8 cellular contexts compared by ENCODE assay signal in genomic region chr14:77140937-77141591, GRCh38. TPM values are rescaled to one million over a fixed set of nuclear protein-coding genes. Genes with fewer than 3 reads are reported as not detected.
DNase-seq lines count a peak whose midpoint lies in the region; ATAC-seq and TF ChIP-seq lines count a peak whose summit lies in the region.

No MANE protein-coding gene starts in this region.

- intact Hi-C loops in prostate gland (cut with DNase I), result no loop called here

- peaks cover 27% of the 10 kb centered on the region for H3K9me3 Mint-ChIP-seq in glutamatergic neuron (ENCODE audit: unreplicated experiment)

- H3K27ac Mint-ChIP-seq in glutamatergic neuron (ENCODE audit: unreplicated experiment), result no peak overlapping the region

- H3K9me2 ChIP-seq in SK-N-SH, result no peaks in the 10 kb centered on the region

- ATAC-seq in GM18907 (IDR thresholded peaks at IDR 0.05; ENCODE audit: unreplicated experiment), result no peak
- no peak for ATAC-seq in GM19452 (IDR thresholded peaks at IDR 0.05; ENCODE audit: unreplicated experiment)

- peaks cover 44% of the 10 kb centered on the region for H3K27me3 ChIP-seq in SK-N-SH (ENCODE audit: insufficient read depth)
- peaks cover 22% of the 10 kb centered on the region for H3K27me3 ChIP-seq in prostate gland (replicated peaks; ENCODE audit: insufficient read depth)
- H3K27me3 ChIP-seq in effector memory CD4-positive, alpha-beta T cell (replicated peaks; ENCODE audit: control insufficient read depth, insufficient read depth, low read length, poor library complexity, severe bottlenecking), result peaks cover 35% of the 10 kb centered on the region

- TF ChIP-seq CTCF in SK-N-SH (IDR thresholded peaks at IDR 0.05) (peak; percentile 37; the same call in 1 of the 2 replicates), glutamatergic neuron (IDR thresholded peaks at IDR 0.05; ENCODE audit: partially characterized antibody, unreplicated experiment) (peak; percentile 94), prostate gland (IDR thresholded peaks at IDR 0.05) (no peak)

- H3K4me1 Mint-ChIP-seq in glutamatergic neuron (ENCODE audit: low read depth, unreplicated experiment), result peaks cover 42% of the 10 kb centered on the region

- H3K9me3 ChIP-seq in SK-N-SH, result no peaks in the 10 kb centered on the region
- no peaks in the 10 kb centered on the region for H3K9me3 ChIP-seq in prostate gland
- no peaks in the 10 kb centered on the region for H3K9me3 ChIP-seq in effector memory CD4-positive, alpha-beta T cell (ENCODE audit: control insufficient read depth, low read length)

- H3K4me1 ChIP-seq in SK-N-SH (ENCODE audit: control insufficient read depth in 1 of 2, insufficient read depth in 2 of 2, low read depth in 1 of 2, low read length in 1 of 2) (peaks cover 0 to 29% of the 10 kb centered on the region in 2 experiments; a peak in 3 of 4 replicates), prostate gland (replicated peaks) (peaks cover 7% of the 10 kb centered on the region)
- H3K4me1 ChIP-seq in effector memory CD4-positive, alpha-beta T cell (ENCODE audit: control insufficient read depth, insufficient read depth, low read length, poor library complexity, severe bottlenecking), result peaks cover 25% of the 10 kb centered on the region

- H3K4me2 ChIP-seq in SK-N-SH, result peak overlapping the region; percentile 95

- H3K27ac ChIP-seq in SK-N-SH (ENCODE audit: low read depth in 2 of 2, low read length in 1 of 2) (peak overlapping the region in 1 of 2 experiments; percentile 43; a peak in 1 of 4 replicates), prostate gland (no peak overlapping the region)
- no peak overlapping the region for H3K27ac ChIP-seq in effector memory CD4-positive, alpha-beta T cell (ENCODE audit: insufficient read depth, low read length, poor library complexity, severe bottlenecking)

- peak; percentile 21; the same call in 1 of the 2 replicates for TF ChIP-seq RAD21 in SK-N-SH (IDR thresholded peaks at IDR 0.05; ENCODE audit: low read length)

- H4K20me1 ChIP-seq in SK-N-SH (ENCODE audit: insufficient read depth), result no peaks in the 10 kb centered on the region

- H3K4me3 Mint-ChIP-seq in glutamatergic neuron (ENCODE audit: unreplicated experiment), result peak overlapping the region; percentile 97

- H3K36me3 ChIP-seq in SK-N-SH (replicated peaks in 1 of 2; ENCODE audit: control insufficient read depth in 1 of 2, insufficient read depth in 2 of 2, low read length in 1 of 2), result no peaks in the 10 kb centered on the region
- no peaks in the 10 kb centered on the region for H3K36me3 ChIP-seq in prostate gland
- H3K36me3 ChIP-seq in effector memory CD4-positive, alpha-beta T cell (ENCODE audit: control insufficient read depth, insufficient read depth, low read length), result no peaks in the 10 kb centered on the region

- no peaks in the 10 kb centered on the region for H3K36me3 Mint-ChIP-seq in glutamatergic neuron (ENCODE audit: unreplicated experiment)

- H2AFZ ChIP-seq in SK-N-SH (ENCODE audit: low read depth), result no peak overlapping the region

- H3K9ac ChIP-seq in SK-N-SH, result no peak overlapping the region

- H3F3A ChIP-seq in SK-N-SH (replicated peaks; ENCODE audit: insufficient read depth), result no peaks in the 10 kb centered on the region

- TF ChIP-seq EP300 in SK-N-SH (IDR thresholded peaks at IDR 0.05; ENCODE audit: borderline replicate concordance in 1 of 2, low read depth in 1 of 2, low read length in 1 of 2), result no peak

- CTCF ChIA-PET in SK-N-SH (lab: Yijun Ruan, JAX), result interaction anchor here (0.6 to 11.6 kb wide), 28 partner anchors 8 to 179 kb away, joined by 3 to 129 read pairs (median 4); partner anchors contain the start of genes GSTZ1 and POMT2

- no peaks in the 10 kb centered on the region for H3K79me2 ChIP-seq in SK-N-SH (ENCODE audit: insufficient read depth)

- WGBS in SK-N-SH (ENCODE audit: low lambda C conversion rate), result 2% methylated on average over 24 of the region's 73 CpGs
- 2% methylated on average over 67 of the region's 73 CpGs for WGBS in prostate gland

- H3K27me3 Mint-ChIP-seq in glutamatergic neuron (ENCODE audit: unreplicated experiment), result peaks cover 24% of the 10 kb centered on the region

- POLR2A ChIA-PET in SK-N-SH (lab: Yijun Ruan, JAX), result no interaction called here

- DNase-seq in stimulated activated CD4-positive, alpha-beta T cell treated with anti-CD3 and anti-CD28 coated beads, Interleukin-15, amount 100 ng/mL, for 24 hours, result peak; percentile 45
- no peak for DNase-seq in stimulated activated CD4-positive, alpha-beta T cell treated with anti-CD3 and anti-CD28 coated beads, Interleukin-2, amount 100 ng/mL, for 48 hours
- DNase-seq in SK-N-SH (peak; percentile 94), glutamatergic neuron (peak; percentile 89), prostate gland (ENCODE audit: low spot score) (no peak)
- no peak for DNase-seq in effector memory CD4-positive, alpha-beta T cell

- TF ChIP-seq POLR2A in prostate gland (IDR thresholded peaks at IDR 0.05), result no peak

- peak overlapping the region; percentile 50 to 62 for H3K4me3 ChIP-seq in SK-N-SH (ENCODE audit: low read depth in 2 of 2, low read length in 1 of 2)
- H3K4me3 ChIP-seq in prostate gland, result peak overlapping the region; percentile 20 to 30
- no peak overlapping the region for H3K4me3 ChIP-seq in effector memory CD4-positive, alpha-beta T cell (ENCODE audit: insufficient read depth, low read depth, low read length, poor library complexity, severe bottlenecking)

TF ChIP-seq in SK-N-SH, 30 proteins besides CTCF, POLR2A, EP300 and RAD21:
- TF ChIP-seq EZH2phosphoT487 (IDR thresholded peaks at IDR 0.05; ENCODE audit: borderline replicate concordance, low read depth), result no peak
- 0 out of 2 replicates have a peak, but pooled peaks have one; percentile 9 for TF ChIP-seq REST (IDR thresholded peaks at IDR 0.05; ENCODE audit: low read depth, low read length)

RNA-seq across cellular contexts. Expression of gene ZDHHC22, which starts 0.5 kb away (rescaled TPM):
- 0.03 TPM in 1 of 2 replicates, not detected in the other for polyA plus RNA-seq in SK-N-SH (2012; rRNA removed)
- polyA plus RNA-seq in SK-N-SH (2012; cell fraction: cytosol; rRNA removed), result 0.05 and 0.07 TPM in 2 replicates
- polyA plus RNA-seq in SK-N-SH (2012; cell fraction: nucleus; rRNA removed), result not detected in 2 replicates
- total RNA-seq in glutamatergic neuron (ENCODE audit: unreplicated experiment) (77.3 TPM), prostate gland (under 1 TPM in 1 of 2 donors, not detected in 1; 0.11 TPM)

RNA-seq across cellular contexts. Expression of gene TMEM63C, which starts 40.5 kb away (rescaled TPM):
- polyA plus RNA-seq in SK-N-SH (2012; rRNA removed), result 0.25 and 0.52 TPM in 2 replicates
- 0.31 and 0.37 TPM in 2 replicates for polyA plus RNA-seq in SK-N-SH (2012; cell fraction: cytosol; rRNA removed)
- 0.40 and 0.77 TPM in 2 replicates for polyA plus RNA-seq in SK-N-SH (2012; cell fraction: nucleus; rRNA removed)
- total RNA-seq in glutamatergic neuron (ENCODE audit: unreplicated experiment) (39.9 TPM), prostate gland (1 to 10 TPM; 2.0 to 7.8 TPM)

RNA-seq across cellular contexts. Expression of gene CIPC, which starts 43.0 kb away (rescaled TPM):
- polyA plus RNA-seq in SK-N-SH (2012; rRNA removed), result 6.5 and 9.6 TPM in 2 replicates
- 8.0 and 8.5 TPM in 2 replicates for polyA plus RNA-seq in SK-N-SH (2012; cell fraction: cytosol; rRNA removed)
- polyA plus RNA-seq in SK-N-SH (2012; cell fraction: nucleus; rRNA removed), result 8.3 and 10.3 TPM in 2 replicates
- total RNA-seq in glutamatergic neuron (ENCODE audit: unreplicated experiment) (22.3 TPM), prostate gland (10 to 100 TPM; 45.1 to 63.3 TPM)

Comparison
In these comparisons a context has a peak if more than half of its experiments do, and no peak if none do; other contexts are left out.
1. DNase-seq: peak in stimulated activated CD4-positive, alpha-beta T cell treated with anti-CD3 and anti-CD28 coated beads, Interleukin-15, amount 100 ng/mL, for 24 hours (single experiment), SK-N-SH (single experiment) and glutamatergic neuron (single experiment); none in stimulated activated CD4-positive, alpha-beta T cell treated with anti-CD3 and anti-CD28 coated beads, Interleukin-2, amount 100 ng/mL, for 48 hours (0 of 2), prostate gland (single experiment) and effector memory CD4-positive, alpha-beta T cell (0 of 3).
2. CTCF ChIP-seq: peak in SK-N-SH (single experiment) and glutamatergic neuron (single experiment); none in prostate gland (0 of 4).
3. RNA of gene ZDHHC22, which starts 0.5 kb away (total RNA-seq): 77.3 TPM in glutamatergic neuron (single experiment); 0.11 TPM in prostate gland; every median in the first group is over 10 times any median in the second.